ENCODE assay signal across 23 cellular contexts in genomic region chr9:132787748-132788159, GRCh38.
DNase-seq lines count a peak whose midpoint lies in the region; ATAC-seq and TF ChIP-seq lines count a peak whose summit lies in the region.
"Had no signal": no experiment of that assay in that cellular context is flagged by ENCODE, and none has a peak within 500 bp of the region (broad histone marks: within the 10 kb centered on the region; RNA-seq: fewer than 3 reads in every experiment).

No MANE protein-coding gene starts in this region.

- TF ChIP-seq CTCF in GM13976 (IDR thresholded peaks at IDR 0.05; ENCODE audit: borderline replicate concordance, control extremely low read depth, extremely low read depth, insufficient read depth, missing control alignments) (no peak), upper lobe of left lung (IDR thresholded peaks at IDR 0.05) (no peak)

- in situ Hi-C loops in GM13976 (cut with MboI; ENCODE audit: low sequenced_read_pairs, unreplicated experiment): no loop called here

- H3K27ac ChIP-seq in BLaER1 treated with 17β-estradiol and CSF1 and Interleukin-3, amounts not matched to agents 10 nM and 100 nM: peak overlapping the region in 9 of 11 experiments; percentile 34 to 73 (median 60); a peak in 17 of 22 replicates
- no peak overlapping the region for H3K27ac ChIP-seq in upper lobe of left lung
- H3K27ac ChIP-seq: body of pancreas, psoas muscle had no signal

- peaks cover 24 to 50% (median 34%) of the 10 kb centered on the region in 10 experiments for H3K4me1 ChIP-seq in BLaER1 treated with 17β-estradiol and CSF1 and Interleukin-3, amounts not matched to agents 10 nM and 100 nM
- H3K4me1 ChIP-seq in upper lobe of left lung: no peaks in the 10 kb centered on the region
- H3K4me1 ChIP-seq: body of pancreas, psoas muscle had no signal

- H3K9ac ChIP-seq in BLaER1 treated with 17β-estradiol and CSF1 and Interleukin-3, amounts not matched to agents 10 nM and 100 nM: peak overlapping the region in 3 of 11 experiments; percentile 0 to 23 (median 19); a peak in 4 of 22 replicates
- H3K9ac ChIP-seq: SK-N-SH had no signal

- H3K4me2 ChIP-seq in BLaER1 treated with 17β-estradiol and CSF1 and Interleukin-3, amounts not matched to agents 10 nM and 100 nM: peak overlapping the region; percentile 29 to 64 (median 51); a peak in 21 of 22 replicates
- H3K4me2 ChIP-seq: SK-N-SH had no signal

- ATAC-seq in HG03108 (IDR thresholded peaks at IDR 0.05; ENCODE audit: unreplicated experiment) (no peak), upper lobe of left lung (ENCODE audit: low FRiP score in 2 of 2) (no peak), HG03097 (IDR thresholded peaks at IDR 0.05; ENCODE audit: low FRiP score, unreplicated experiment) (no peak)
- ATAC-seq: activated CD4-positive, alpha-beta T cell treated with anti-CD3 and anti-CD28 coated beads for 36 hours; body of pancreas; left ventricle myocardium superior; naive thymus-derived CD8-positive, alpha-beta T cell; psoas muscle had no signal

- DNase-seq in GM13976 (ENCODE audit: low spot score) (peak; percentile 43), amniotic epithelial cell (ENCODE audit: low read depth) (peak; percentile 33), renal cortical epithelial cell (ENCODE audit: low read depth) (peak; percentile 98), upper lobe of left lung (no peak)
- DNase-seq: activated CD4-positive, alpha-beta T cell treated with anti-CD3 and anti-CD28 coated beads for 36 hours; activated CD8-positive, alpha-beta memory T cell treated with anti-CD3 and anti-CD28 coated beads for 24 hours; body of pancreas; CD4-positive, CD25-positive, alpha-beta regulatory T cell; cerebellar nuclear complex; HCEC 1CT; hypothalamus; left ventricle myocardium superior; midbrain; MV-4-11; naive thymus-derived CD8-positive, alpha-beta T cell; NCI-H446 treated with DMSO at 0.1 percent for 48 hours; nucleus accumbens; psoas muscle; SK-N-SH had no signal

- no peaks in the 10 kb centered on the region for H4K20me1 ChIP-seq in BLaER1 treated with 17β-estradiol and CSF1 and Interleukin-3, amounts not matched to agents 10 nM and 100 nM

- WGBS in upper lobe of left lung, 2 donors: 80 to 83% methylated on average over 1 of the region's 1 CpG

- no peaks in the 10 kb centered on the region for H3K27me3 ChIP-seq in BLaER1 treated with 17β-estradiol and CSF1 and Interleukin-3, amounts not matched to agents 10 nM and 100 nM
- no peaks in the 10 kb centered on the region for H3K27me3 ChIP-seq in upper lobe of left lung
- H3K27me3 ChIP-seq: body of pancreas, tibial nerve had no signal

- TF ChIP-seq POLR2A in upper lobe of left lung (IDR thresholded peaks at IDR 0.05): no peak

- no peak for TF ChIP-seq EP300 in upper lobe of left lung (IDR thresholded peaks at IDR 0.05)

- H3K36me3 ChIP-seq in BLaER1 treated with 17β-estradiol and CSF1 and Interleukin-3, amounts not matched to agents 10 nM and 100 nM: no peaks in the 10 kb centered on the region
- no peaks in the 10 kb centered on the region for H3K36me3 ChIP-seq in upper lobe of left lung

- no peak overlapping the region for H3K4me3 ChIP-seq in BLaER1 treated with 17β-estradiol and CSF1 and Interleukin-3, amounts not matched to agents 10 nM and 100 nM
- H3K4me3 ChIP-seq in upper lobe of left lung: no peak overlapping the region
- H3K4me3 ChIP-seq: body of pancreas, psoas muscle, tibial nerve had no signal

- H3K9me3 ChIP-seq in BLaER1 treated with 17β-estradiol and CSF1 and Interleukin-3, amounts not matched to agents 10 nM and 100 nM (replicated peaks in 1 of 11): peaks cover 6 to 22% (median 12%) of the 10 kb centered on the region in 11 experiments; a peak in 16 of 22 replicates
- H3K9me3 ChIP-seq in upper lobe of left lung: peaks cover 0 to 5% (median 0%) of the 10 kb centered on the region in 4 donors
- H3K9me3 ChIP-seq: body of pancreas, psoas muscle, SK-N-SH had no signal

Comparison
In these comparisons a context has a peak if more than half of its experiments do, and no peak if none do; other contexts are left out.
1. H3K27ac ChIP-seq: peak in BLaER1 treated with 17β-estradiol and CSF1 and Interleukin-3, amounts not matched to agents 10 nM and 100 nM (9 of 11); none in upper lobe of left lung (0 of 4).
2. DNase-seq: peak in GM13976 (single experiment), amniotic epithelial cell (single experiment) and renal cortical epithelial cell (single experiment); none in upper lobe of left lung (0 of 2).